Comparison of ENCODE assay signal across 1 cellular context in the genomic region with DNA sequence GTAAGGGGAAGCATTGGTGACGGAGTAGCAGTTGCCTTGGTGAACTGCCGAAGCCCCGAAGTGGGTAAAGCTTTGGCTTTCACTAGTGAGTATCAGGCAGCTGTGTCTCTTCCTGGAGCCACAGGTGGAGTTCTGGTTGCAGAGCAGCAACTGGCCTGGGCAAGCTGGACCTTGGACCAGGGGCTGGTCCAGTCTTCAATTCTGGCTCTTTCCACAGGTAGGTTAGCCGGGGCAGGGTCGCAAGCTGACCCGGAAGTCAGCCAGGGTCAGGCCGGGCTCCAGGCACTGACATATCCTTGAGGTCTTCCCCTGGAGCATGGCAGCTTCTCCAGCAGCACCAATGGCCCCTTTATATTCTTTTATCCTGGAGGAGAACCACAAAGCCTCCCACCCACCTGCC.
TF ChIP-seq lines count a peak whose summit lies in the region.

No MANE protein-coding gene starts in this region.

TF ChIP-seq in HepG2, 621 proteins besides CTCF, POLR2A, EP300 and RAD21 (continued from another document and continues in another):
- TF ChIP-seq, protein P1, sequence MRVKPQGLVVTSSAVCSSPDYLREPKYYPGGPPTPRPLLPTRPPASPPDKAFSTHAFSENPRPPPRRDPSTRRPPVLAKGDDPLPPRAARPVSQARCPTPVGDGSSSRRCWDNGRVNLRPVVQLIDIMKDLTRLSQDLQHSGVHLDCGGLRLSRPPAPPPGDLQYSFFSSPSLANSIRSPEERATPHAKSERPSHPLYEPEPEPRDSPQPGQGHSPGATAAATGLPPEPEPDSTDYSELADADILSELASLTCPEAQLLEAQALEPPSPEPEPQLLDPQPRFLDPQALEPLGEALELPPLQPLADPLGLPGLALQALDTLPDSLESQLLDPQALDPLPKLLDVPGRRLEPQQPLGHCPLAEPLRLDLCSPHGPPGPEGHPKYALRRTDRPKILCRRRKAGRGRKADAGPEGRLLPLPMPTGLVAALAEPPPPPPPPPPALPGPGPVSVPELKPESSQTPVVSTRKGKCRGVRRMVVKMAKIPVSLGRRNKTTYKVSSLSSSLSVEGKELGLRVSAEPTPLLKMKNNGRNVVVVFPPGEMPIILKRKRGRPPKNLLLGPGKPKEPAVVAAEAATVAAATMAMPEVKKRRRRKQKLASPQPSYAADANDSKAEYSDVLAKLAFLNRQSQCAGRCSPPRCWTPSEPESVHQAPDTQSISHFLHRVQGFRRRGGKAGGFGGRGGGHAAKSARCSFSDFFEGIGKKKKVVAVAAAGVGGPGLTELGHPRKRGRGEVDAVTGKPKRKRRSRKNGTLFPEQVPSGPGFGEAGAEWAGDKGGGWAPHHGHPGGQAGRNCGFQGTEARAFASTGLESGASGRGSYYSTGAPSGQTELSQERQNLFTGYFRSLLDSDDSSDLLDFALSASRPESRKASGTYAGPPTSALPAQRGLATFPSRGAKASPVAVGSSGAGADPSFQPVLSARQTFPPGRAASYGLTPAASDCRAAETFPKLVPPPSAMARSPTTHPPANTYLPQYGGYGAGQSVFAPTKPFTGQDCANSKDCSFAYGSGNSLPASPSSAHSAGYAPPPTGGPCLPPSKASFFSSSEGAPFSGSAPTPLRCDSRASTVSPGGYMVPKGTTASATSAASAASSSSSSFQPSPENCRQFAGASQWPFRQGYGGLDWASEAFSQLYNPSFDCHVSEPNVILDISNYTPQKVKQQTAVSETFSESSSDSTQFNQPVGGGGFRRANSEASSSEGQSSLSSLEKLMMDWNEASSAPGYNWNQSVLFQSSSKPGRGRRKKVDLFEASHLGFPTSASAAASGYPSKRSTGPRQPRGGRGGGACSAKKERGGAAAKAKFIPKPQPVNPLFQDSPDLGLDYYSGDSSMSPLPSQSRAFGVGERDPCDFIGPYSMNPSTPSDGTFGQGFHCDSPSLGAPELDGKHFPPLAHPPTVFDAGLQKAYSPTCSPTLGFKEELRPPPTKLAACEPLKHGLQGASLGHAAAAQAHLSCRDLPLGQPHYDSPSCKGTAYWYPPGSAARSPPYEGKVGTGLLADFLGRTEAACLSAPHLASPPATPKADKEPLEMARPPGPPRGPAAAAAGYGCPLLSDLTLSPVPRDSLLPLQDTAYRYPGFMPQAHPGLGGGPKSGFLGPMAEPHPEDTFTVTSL (CRISPR knock-in tag; IDR thresholded peaks at IDR 0.05; ENCODE audit: borderline replicate concordance), result no peak
- TF ChIP-seq HNRNPUL1 (IDR thresholded peaks at IDR 0.05; ENCODE audit: low read depth, low read length) (no peak), KLF11 (CRISPR knock-in tag; IDR thresholded peaks at IDR 0.05) (no peak), RBM22 (optimal IDR thresholded peaks at IDR 0.05; ENCODE audit: low read length) (no peak), ZNF567 (CRISPR knock-in tag; IDR thresholded peaks at IDR 0.05; ENCODE audit: borderline replicate concordance) (no peak), ZNF709 (CRISPR knock-in tag; IDR thresholded peaks at IDR 0.05) (no peak), ARHGAP35 (CRISPR knock-in tag; IDR thresholded peaks at IDR 0.05; ENCODE audit: borderline replicate concordance) (no peak), NCOA1 (CRISPR knock-in tag; IDR thresholded peaks at IDR 0.05) (no peak), ZNF550 (CRISPR knock-in tag; IDR thresholded peaks at IDR 0.05; ENCODE audit: borderline replicate concordance) (no peak), ZNF260 (CRISPR knock-in tag; IDR thresholded peaks at IDR 0.05; ENCODE audit: borderline replicate concordance, low read depth) (no peak), GABPB1 (CRISPR knock-in tag; IDR thresholded peaks at IDR 0.05) (peak; percentile 69), ZSCAN9 (CRISPR knock-in tag; IDR thresholded peaks at IDR 0.05; ENCODE audit: borderline replicate concordance) (no peak), ZNF878 (CRISPR knock-in tag; IDR thresholded peaks at IDR 0.05) (no peak), HOXA7 (CRISPR knock-in tag; IDR thresholded peaks at IDR 0.05) (no peak), ZNF597 (CRISPR knock-in tag; IDR thresholded peaks at IDR 0.05) (no peak), KMT2B (CRISPR knock-in tag; IDR thresholded peaks at IDR 0.05) (no peak), SOX6 (IDR thresholded peaks at IDR 0.05) (no peak), SOX6 (CRISPR knock-in tag; IDR thresholded peaks at IDR 0.05) (0 out of 2 replicates have a peak, but pooled peaks have one; percentile 19), NR1H2 (CRISPR knock-in tag; IDR thresholded peaks at IDR 0.05; ENCODE audit: borderline replicate concordance, low read depth) (no peak), MAF1 (CRISPR knock-in tag; IDR thresholded peaks at IDR 0.05; ENCODE audit: borderline replicate concordance) (no peak), ZMAT3 (CRISPR knock-in tag; conservative IDR thresholded peaks at IDR 0.05) (no peak), SRSF1 (optimal IDR thresholded peaks at IDR 0.05; ENCODE audit: low read depth, low read length) (no peak), GATAD2A (CRISPR knock-in tag; IDR thresholded peaks at IDR 0.05) (peak; percentile 46)
- TF ChIP-seq, protein P2, sequence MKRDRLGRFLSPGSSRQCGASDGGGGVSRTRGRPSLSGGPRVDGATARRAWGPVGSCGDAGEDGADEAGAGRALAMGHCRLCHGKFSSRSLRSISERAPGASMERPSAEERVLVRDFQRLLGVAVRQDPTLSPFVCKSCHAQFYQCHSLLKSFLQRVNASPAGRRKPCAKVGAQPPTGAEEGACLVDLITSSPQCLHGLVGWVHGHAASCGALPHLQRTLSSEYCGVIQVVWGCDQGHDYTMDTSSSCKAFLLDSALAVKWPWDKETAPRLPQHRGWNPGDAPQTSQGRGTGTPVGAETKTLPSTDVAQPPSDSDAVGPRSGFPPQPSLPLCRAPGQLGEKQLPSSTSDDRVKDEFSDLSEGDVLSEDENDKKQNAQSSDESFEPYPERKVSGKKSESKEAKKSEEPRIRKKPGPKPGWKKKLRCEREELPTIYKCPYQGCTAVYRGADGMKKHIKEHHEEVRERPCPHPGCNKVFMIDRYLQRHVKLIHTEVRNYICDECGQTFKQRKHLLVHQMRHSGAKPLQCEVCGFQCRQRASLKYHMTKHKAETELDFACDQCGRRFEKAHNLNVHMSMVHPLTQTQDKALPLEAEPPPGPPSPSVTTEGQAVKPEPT (CRISPR knock-in tag; IDR thresholded peaks at IDR 0.05; ENCODE audit: low read depth), result no peak
- TF ChIP-seq, protein P3, sequence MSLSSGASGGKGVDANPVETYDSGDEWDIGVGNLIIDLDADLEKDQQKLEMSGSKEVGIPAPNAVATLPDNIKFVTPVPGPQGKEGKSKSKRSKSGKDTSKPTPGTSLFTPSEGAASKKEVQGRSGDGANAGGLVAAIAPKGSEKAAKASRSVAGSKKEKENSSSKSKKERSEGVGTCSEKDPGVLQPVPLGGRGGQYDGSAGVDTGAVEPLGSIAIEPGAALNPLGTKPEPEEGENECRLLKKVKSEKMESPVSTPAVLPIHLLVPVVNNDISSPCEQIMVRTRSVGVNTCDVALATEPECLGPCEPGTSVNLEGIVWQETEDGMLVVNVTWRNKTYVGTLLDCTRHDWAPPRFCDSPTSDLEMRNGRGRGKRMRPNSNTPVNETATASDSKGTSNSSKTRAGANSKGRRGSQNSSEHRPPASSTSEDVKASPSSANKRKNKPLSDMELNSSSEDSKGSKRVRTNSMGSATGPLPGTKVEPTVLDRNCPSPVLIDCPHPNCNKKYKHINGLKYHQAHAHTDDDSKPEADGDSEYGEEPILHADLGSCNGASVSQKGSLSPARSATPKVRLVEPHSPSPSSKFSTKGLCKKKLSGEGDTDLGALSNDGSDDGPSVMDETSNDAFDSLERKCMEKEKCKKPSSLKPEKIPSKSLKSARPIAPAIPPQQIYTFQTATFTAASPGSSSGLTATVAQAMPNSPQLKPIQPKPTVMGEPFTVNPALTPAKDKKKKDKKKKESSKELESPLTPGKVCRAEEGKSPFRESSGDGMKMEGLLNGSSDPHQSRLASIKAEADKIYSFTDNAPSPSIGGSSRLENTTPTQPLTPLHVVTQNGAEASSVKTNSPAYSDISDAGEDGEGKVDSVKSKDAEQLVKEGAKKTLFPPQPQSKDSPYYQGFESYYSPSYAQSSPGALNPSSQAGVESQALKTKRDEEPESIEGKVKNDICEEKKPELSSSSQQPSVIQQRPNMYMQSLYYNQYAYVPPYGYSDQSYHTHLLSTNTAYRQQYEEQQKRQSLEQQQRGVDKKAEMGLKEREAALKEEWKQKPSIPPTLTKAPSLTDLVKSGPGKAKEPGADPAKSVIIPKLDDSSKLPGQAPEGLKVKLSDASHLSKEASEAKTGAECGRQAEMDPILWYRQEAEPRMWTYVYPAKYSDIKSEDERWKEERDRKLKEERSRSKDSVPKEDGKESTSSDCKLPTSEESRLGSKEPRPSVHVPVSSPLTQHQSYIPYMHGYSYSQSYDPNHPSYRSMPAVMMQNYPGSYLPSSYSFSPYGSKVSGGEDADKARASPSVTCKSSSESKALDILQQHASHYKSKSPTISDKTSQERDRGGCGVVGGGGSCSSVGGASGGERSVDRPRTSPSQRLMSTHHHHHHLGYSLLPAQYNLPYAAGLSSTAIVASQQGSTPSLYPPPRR (CRISPR knock-in tag; IDR thresholded peaks at IDR 0.05; ENCODE audit: borderline replicate concordance), result peak; percentile 35; the same call in 1 of the 2 replicates
- TF ChIP-seq, protein P4, sequence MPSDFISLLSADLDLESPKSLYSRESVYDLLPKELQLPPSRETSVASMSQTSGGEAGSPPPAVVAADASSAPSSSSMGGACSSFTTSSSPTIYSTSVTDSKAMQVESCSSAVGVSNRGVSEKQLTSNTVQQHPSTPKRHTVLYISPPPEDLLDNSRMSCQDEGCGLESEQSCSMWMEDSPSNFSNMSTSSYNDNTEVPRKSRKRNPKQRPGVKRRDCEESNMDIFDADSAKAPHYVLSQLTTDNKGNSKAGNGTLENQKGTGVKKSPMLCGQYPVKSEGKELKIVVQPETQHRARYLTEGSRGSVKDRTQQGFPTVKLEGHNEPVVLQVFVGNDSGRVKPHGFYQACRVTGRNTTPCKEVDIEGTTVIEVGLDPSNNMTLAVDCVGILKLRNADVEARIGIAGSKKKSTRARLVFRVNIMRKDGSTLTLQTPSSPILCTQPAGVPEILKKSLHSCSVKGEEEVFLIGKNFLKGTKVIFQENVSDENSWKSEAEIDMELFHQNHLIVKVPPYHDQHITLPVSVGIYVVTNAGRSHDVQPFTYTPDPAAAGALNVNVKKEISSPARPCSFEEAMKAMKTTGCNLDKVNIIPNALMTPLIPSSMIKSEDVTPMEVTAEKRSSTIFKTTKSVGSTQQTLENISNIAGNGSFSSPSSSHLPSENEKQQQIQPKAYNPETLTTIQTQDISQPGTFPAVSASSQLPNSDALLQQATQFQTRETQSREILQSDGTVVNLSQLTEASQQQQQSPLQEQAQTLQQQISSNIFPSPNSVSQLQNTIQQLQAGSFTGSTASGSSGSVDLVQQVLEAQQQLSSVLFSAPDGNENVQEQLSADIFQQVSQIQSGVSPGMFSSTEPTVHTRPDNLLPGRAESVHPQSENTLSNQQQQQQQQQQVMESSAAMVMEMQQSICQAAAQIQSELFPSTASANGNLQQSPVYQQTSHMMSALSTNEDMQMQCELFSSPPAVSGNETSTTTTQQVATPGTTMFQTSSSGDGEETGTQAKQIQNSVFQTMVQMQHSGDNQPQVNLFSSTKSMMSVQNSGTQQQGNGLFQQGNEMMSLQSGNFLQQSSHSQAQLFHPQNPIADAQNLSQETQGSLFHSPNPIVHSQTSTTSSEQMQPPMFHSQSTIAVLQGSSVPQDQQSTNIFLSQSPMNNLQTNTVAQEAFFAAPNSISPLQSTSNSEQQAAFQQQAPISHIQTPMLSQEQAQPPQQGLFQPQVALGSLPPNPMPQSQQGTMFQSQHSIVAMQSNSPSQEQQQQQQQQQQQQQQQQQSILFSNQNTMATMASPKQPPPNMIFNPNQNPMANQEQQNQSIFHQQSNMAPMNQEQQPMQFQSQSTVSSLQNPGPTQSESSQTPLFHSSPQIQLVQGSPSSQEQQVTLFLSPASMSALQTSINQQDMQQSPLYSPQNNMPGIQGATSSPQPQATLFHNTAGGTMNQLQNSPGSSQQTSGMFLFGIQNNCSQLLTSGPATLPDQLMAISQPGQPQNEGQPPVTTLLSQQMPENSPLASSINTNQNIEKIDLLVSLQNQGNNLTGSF (CRISPR knock-in tag; IDR thresholded peaks at IDR 0.05), result no peak
- TF ChIP-seq, protein P5, sequence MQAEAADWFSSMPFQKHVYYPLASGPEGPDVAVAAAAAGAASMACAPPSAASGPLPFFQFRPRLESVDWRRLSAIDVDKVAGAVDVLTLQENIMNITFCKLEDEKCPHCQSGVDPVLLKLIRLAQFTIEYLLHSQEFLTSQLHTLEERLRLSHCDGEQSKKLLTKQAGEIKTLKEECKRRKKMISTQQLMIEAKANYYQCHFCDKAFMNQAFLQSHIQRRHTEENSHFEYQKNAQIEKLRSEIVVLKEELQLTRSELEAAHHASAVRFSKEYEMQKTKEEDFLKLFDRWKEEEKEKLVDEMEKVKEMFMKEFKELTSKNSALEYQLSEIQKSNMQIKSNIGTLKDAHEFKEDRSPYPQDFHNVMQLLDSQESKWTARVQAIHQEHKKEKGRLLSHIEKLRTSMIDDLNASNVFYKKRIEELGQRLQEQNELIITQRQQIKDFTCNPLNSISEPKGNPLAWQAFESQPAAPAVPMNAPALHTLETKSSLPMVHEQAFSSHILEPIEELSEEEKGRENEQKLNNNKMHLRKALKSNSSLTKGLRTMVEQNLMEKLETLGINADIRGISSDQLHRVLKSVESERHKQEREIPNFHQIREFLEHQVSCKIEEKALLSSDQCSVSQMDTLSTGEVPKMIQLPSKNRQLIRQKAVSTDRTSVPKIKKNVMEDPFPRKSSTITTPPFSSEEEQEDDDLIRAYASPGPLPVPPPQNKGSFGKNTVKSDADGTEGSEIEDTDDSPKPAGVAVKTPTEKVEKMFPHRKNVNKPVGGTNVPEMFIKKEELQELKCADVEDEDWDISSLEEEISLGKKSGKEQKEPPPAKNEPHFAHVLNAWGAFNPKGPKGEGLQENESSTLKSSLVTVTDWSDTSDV (CRISPR knock-in tag; IDR thresholded peaks at IDR 0.05), result no peak
